ENCODE assay signal across 1 cellular context in genomic region chr17:27289856-27290255, GRCh38.
TF ChIP-seq lines count a peak whose summit lies in the region.

No MANE protein-coding gene starts in this region.

TF ChIP-seq in K562, 482 proteins besides CTCF, POLR2A, EP300 and RAD21:
- TF ChIP-seq ADNP (tag; IDR thresholded peaks at IDR 0.05) (peak; percentile 78), ZFP36 (IDR thresholded peaks at IDR 0.05; ENCODE audit: low read depth, low read length, partially characterized antibody) (no peak), THRAP3 (IDR thresholded peaks at IDR 0.05; ENCODE audit: borderline replicate concordance) (no peak), ZKSCAN8 (CRISPR knock-in tag; IDR thresholded peaks at IDR 0.05) (no peak), ARID4B (CRISPR knock-in tag; IDR thresholded peaks at IDR 0.05) (no peak), MYBL2 (IDR thresholded peaks at IDR 0.05; ENCODE audit: low read depth) (no peak), MYBL2 (CRISPR knock-in tag; IDR thresholded peaks at IDR 0.05; ENCODE audit: borderline replicate concordance) (no peak), GTF3C2 (IDR thresholded peaks at IDR 0.05; ENCODE audit: borderline replicate concordance, extremely low read depth, insufficient read length) (no peak), ZNF175 (CRISPR knock-in tag; IDR thresholded peaks at IDR 0.05; ENCODE audit: low read depth) (no peak), PKNOX1 (IDR thresholded peaks at IDR 0.05) (no peak), ZFX (CRISPR knock-in tag; IDR thresholded peaks at IDR 0.05) (no peak), NR2F6 (CRISPR knock-in tag; IDR thresholded peaks at IDR 0.05) (no peak), SMAD3 (CRISPR knock-in tag; conservative IDR thresholded peaks at IDR 0.05) (no peak), KDM1A (IDR thresholded peaks at IDR 0.05) (peak; percentile 65 to 80), HCFC1 (IDR thresholded peaks at IDR 0.05; ENCODE audit: low read depth, low read length) (no peak), DDX20 (tag; IDR thresholded peaks at IDR 0.05; ENCODE audit: low read depth) (no peak), ZNF217 (CRISPR knock-in tag; IDR thresholded peaks at IDR 0.05) (no peak), BRD9 (IDR thresholded peaks at IDR 0.05; ENCODE audit: low read depth, partially characterized antibody) (no peak), TAF7 (tag; IDR thresholded peaks at IDR 0.05) (no peak), HDAC2 (IDR thresholded peaks at IDR 0.05) (peak; percentile 56; the same call in 1 of the 2 replicates), CTCFL (IDR thresholded peaks at IDR 0.05; ENCODE audit: borderline replicate concordance, insufficient read depth, low read depth, low read length, poor library complexity, severe bottlenecking) (no peak), ZC3H8 (IDR thresholded peaks at IDR 0.05) (no peak), HNRNPK (IDR thresholded peaks at IDR 0.05; ENCODE audit: low read depth, low read length, poor library complexity, severe bottlenecking) (no peak), ZFP1 (CRISPR knock-in tag; IDR thresholded peaks at IDR 0.05) (no peak), CBFA2T3 (IDR thresholded peaks at IDR 0.05) (no peak), SMARCA5 (IDR thresholded peaks at IDR 0.05) (peak; percentile 54; the same call in 1 of the 2 replicates), KAT2B (IDR thresholded peaks at IDR 0.05; ENCODE audit: low read depth, low read length) (no peak), RBM25 (IDR thresholded peaks at IDR 0.05; ENCODE audit: low read depth, low read length, severe bottlenecking) (peak; percentile 96), BCOR (IDR thresholded peaks at IDR 0.05) (peak; percentile 91), SMAD1 (IDR thresholded peaks at IDR 0.05; ENCODE audit: low read depth, low read length, partially characterized antibody) (no peak)
